ENCODE assay signal across 8 cellular contexts in the genomic region with DNA sequence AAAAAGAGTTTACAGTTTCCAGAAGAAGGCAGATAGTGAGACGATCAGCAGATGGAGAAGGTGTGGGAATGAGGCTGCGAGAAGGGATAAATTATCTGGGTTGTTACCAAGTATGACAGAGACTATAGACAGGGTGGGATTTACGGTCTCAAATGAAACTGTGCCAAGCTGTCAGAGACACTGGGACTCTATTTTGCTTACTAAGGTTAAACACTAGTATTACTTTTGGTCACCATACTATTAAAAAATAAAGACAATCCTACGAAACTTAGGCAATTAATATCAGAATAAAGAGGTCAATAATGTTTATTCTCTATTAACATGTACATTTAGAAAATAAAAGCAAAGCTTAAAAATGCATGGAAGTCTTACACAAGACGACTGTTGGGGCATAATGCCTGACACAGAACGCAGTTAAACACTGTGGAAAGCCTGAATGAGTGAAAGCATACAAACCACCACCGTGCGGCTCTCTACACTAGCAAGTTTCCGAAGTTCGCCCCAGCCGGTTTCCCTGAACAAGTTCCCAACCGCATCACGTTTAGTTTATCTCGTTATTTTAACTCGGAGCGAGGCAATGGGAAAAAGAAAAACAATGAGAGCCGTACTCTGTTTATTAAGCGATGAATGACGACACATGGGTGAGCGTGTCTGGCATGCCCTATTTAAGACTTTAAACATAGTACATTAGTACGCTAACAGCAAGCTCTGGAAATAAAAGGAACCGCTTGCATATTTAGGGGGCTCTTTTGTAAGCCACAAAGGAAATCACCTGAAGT. TPM values are rescaled to one million over a fixed set of nuclear protein-coding genes. Genes with fewer than 3 reads are reported as not detected.
DNase-seq lines count a peak whose midpoint lies in the region; ATAC-seq, FAIRE-seq and TF ChIP-seq lines count a peak whose summit lies in the region.

No MANE protein-coding gene starts in this region.

- FAIRE-seq in TTC549 (lab: Jason Lieb, UNC) = peak; percentile 20

- peak; percentile 68 for DNase-seq in G401 (ENCODE audit: low spot score)
- DNase-seq in cerebellum (ENCODE audit: low spot score) = peak; percentile 28
- DNase-seq in kidney epithelial cell (ENCODE audit: low read depth) = no peak
- peak; percentile 67 for DNase-seq in stimulated activated CD4-positive, alpha-beta T cell treated with anti-CD3 and anti-CD28 coated beads, Interleukin-15, amount 100 ng/mL, for 24 hours
- DNase-seq in NCI-H524 treated with DMSO at 0.1 percent for 48 hours (lab: John Stamatoyannopoulos, UW) = no peak

- H3K27ac ChIP-seq in KOPT-K1 (ENCODE audit: low read depth, low read length, poor library complexity, severe bottlenecking) = peak overlapping the region; percentile 51

- in situ Hi-C loops in G401 (cut with HindIII; ENCODE audit: low sequenced_read_pairs) = no loop called here

- H3K4me3 ChIP-seq in kidney epithelial cell (ENCODE audit: low read depth, low read length) = peak overlapping the region; percentile 68

- H3K27me3 ChIP-seq in kidney epithelial cell (ENCODE audit: control insufficient read depth, insufficient read depth, low read length) = no peaks in the 10 kb centered on the region

- H3K36me3 ChIP-seq in KOPT-K1 (ENCODE audit: insufficient read depth, low read length) (no peaks in the 10 kb centered on the region; the same call in 1 of the 2 replicates), kidney epithelial cell (ENCODE audit: control insufficient read depth, insufficient read depth, low read length) (no peaks in the 10 kb centered on the region)

- peak; percentile 36 for ATAC-seq in GM21737 (IDR thresholded peaks at IDR 0.05; ENCODE audit: unreplicated experiment)

- no peaks in the 10 kb centered on the region for H3K9me3 ChIP-seq in KOPT-K1 (ENCODE audit: insufficient read depth, low read length, poor library complexity, severe bottlenecking)

- TF ChIP-seq CTCF in kidney epithelial cell (IDR thresholded peaks at IDR 0.05; ENCODE audit: insufficient read depth, low read length, poor library complexity, severe bottlenecking) = peak; percentile 26

RNA-seq across cellular contexts. Expression of a gene that starts 0.9 kb away (rescaled TPM):
- not detected in 2 replicates for total RNA-seq in G401 (2014; rRNA removed; shearing (Covaris generic))
- total RNA-seq in cerebellum (2.5 TPM), kidney epithelial cell (not detected in 2 replicates)

Comparison
In these comparisons a context has a peak if more than half of its experiments do, and no peak if none do; other contexts are left out.
1. DNase-seq: peak in G401 (single experiment), cerebellum (single experiment) and stimulated activated CD4-positive, alpha-beta T cell treated with anti-CD3 and anti-CD28 coated beads, Interleukin-15, amount 100 ng/mL, for 24 hours (single experiment); none in kidney epithelial cell (single experiment) and NCI-H524 treated with DMSO at 0.1 percent for 48 hours (single experiment).